22 cellular contexts compared by ENCODE assay signal in genomic region chr13:104976964-104977363, GRCh38.
"Had no signal": no experiment of that assay in that cellular context is flagged by ENCODE, and none has a peak within 500 bp of the region (broad histone marks: within the 10 kb centered on the region; RNA-seq: fewer than 3 reads in every experiment).

No MANE protein-coding gene starts in this region.

- ATAC-seq: activated CD4-positive, alpha-beta T cell treated with anti-CD3 and anti-CD28 coated beads for 36 hours; body of pancreas; gastroesophageal sphincter; heart right ventricle had no signal

- H3K4me1 ChIP-seq: body of pancreas, esophagus muscularis mucosa, gastroesophageal sphincter, heart right ventricle, left ventricle myocardium inferior, prostate gland, right atrium auricular region, transverse colon, uterus had no signal

- DNase-seq: activated CD4-positive, alpha-beta memory T cell treated with anti-CD3 and anti-CD28 coated beads for 36 hours; activated naive CD4-positive, alpha-beta T cell treated with Interleukin-2 at 50 U/mL for 16 hours; activated naive CD8-positive, alpha-beta T cell treated with anti-CD3 and anti-CD28 coated beads, Interleukin-2, amount 10 ng/mL, durations not matched to agents 7 days and 5 days; body of pancreas; dermis blood vessel endothelial cell; effector memory CD4-positive, alpha-beta T cell; heart right ventricle; kidney glomerular epithelial cell; left ventricle myocardium inferior; mammary epithelial cell; stimulated activated CD4-positive, alpha-beta T cell treated with anti-CD3 and anti-CD28 coated beads, Interleukin-12 subunit alpha, Interleukin-12 subunit beta, amount 100 ng/mL, for 4 hours; stimulated activated CD4-positive, alpha-beta T cell treated with anti-CD3 and anti-CD28 coated beads, Interleukin-1b, Interleukin-23, amount 100 ng/mL, for 48 hours; stimulated activated CD8-positive, alpha-beta memory T cell treated with anti-CD3 and anti-CD28 coated beads, Interleukin-4, amount 100 ng/mL, for 48 hours; stimulated activated naive CD4-positive, alpha-beta T cell; transverse colon; uterus had no signal

- H3K4me3 ChIP-seq: body of pancreas, esophagus muscularis mucosa, gastroesophageal sphincter, heart right ventricle, left ventricle myocardium inferior, prostate gland, right atrium auricular region, transverse colon, uterus had no signal

- FAIRE-seq: endothelial cell of umbilical vein had no signal

- H3K36me3 ChIP-seq: esophagus muscularis mucosa, gastroesophageal sphincter, heart right ventricle, left ventricle myocardium inferior, prostate gland, right atrium auricular region, transverse colon, uterus had no signal

- H3K9me3 ChIP-seq: body of pancreas, esophagus muscularis mucosa, gastroesophageal sphincter, heart right ventricle, left ventricle myocardium inferior, prostate gland, right atrium auricular region, transverse colon, uterus had no signal

- H3K27me3 ChIP-seq: body of pancreas, esophagus muscularis mucosa, gastroesophageal sphincter, heart right ventricle, right atrium auricular region, transverse colon, uterus had no signal

- H3K27ac ChIP-seq: body of pancreas, esophagus muscularis mucosa, gastroesophageal sphincter, heart right ventricle, left ventricle myocardium inferior, prostate gland, right atrium auricular region, transverse colon, uterus had no signal
